In genomic region chr10:91864099-91864498, GRCh38 we compare ENCODE assay signal across 11 cellular contexts. TPM values are rescaled to one million over a fixed set of nuclear protein-coding genes. Genes with fewer than 3 reads are reported as not detected.
A peak's percentile ranks its signal among the peaks of the same experiment; 100 is the strongest.
DNase-seq lines count a peak whose midpoint lies in the region; ATAC-seq and TF ChIP-seq lines count a peak whose summit lies in the region.
"Had no signal": no experiment of that assay in that cellular context is flagged by ENCODE, and none has a peak within 500 bp of the region (broad histone marks: within the 10 kb centered on the region; RNA-seq: fewer than 3 reads in every experiment).

No MANE protein-coding gene starts in this region.

- intact Hi-C loops in activated naive CD4-positive, alpha-beta T cell treated with anti-CD3 and anti-CD28 coated beads for 36 hours (cut with micrococcal nuclease): no loop called here

- peaks cover 13% of the 10 kb centered on the region for H3K36me3 Mint-ChIP-seq in activated naive CD4-positive, alpha-beta T cell treated with anti-CD3 and anti-CD28 coated beads for 36 hours (ENCODE audit: low read depth)

- H3K27me3 Mint-ChIP-seq in activated naive CD4-positive, alpha-beta T cell treated with anti-CD3 and anti-CD28 coated beads for 36 hours (ENCODE audit: low read depth): no peaks in the 10 kb centered on the region

- ATAC-seq in GM21390 (IDR thresholded peaks at IDR 0.05; ENCODE audit: unreplicated experiment) (no peak), SK-N-SH treated with all-trans-retinoic acid at 6 μM for 48 hours (no peak)

- H3K4me3 Mint-ChIP-seq in activated naive CD4-positive, alpha-beta T cell treated with anti-CD3 and anti-CD28 coated beads for 36 hours: no peak overlapping the region

- TF ChIP-seq CTCF in fibroblast of mammary gland (conservative IDR thresholded peaks at IDR 0.05; ENCODE audit: control insufficient read depth, insufficient read depth, low read depth, low read length): no peak

- CTCF ChIA-PET in activated naive CD4-positive, alpha-beta T cell treated with anti-CD3 and anti-CD28 coated beads for 36 hours (lab: Charles Lee): interaction anchor here (0.7 to 2.0 kb wide), 4 partner anchors 9 to 105 kb away, joined by 3 to 7 read pairs (median 6); no protein-coding TSS in a partner anchor

- no peak overlapping the region for H3K4me3 ChIP-seq in fibroblast of mammary gland (ENCODE audit: control insufficient read depth, low read depth, low read length)
- H3K4me3 ChIP-seq: BLaER1 treated with 17β-estradiol and CSF1 and Interleukin-3, amounts not matched to agents 10 nM and 100 nM had no signal

- no peaks in the 10 kb centered on the region for H3K4me1 Mint-ChIP-seq in activated naive CD4-positive, alpha-beta T cell treated with anti-CD3 and anti-CD28 coated beads for 36 hours (ENCODE audit: low read depth)

- H3K27ac Mint-ChIP-seq in activated naive CD4-positive, alpha-beta T cell treated with anti-CD3 and anti-CD28 coated beads for 36 hours: peak overlapping the region; percentile 28

- H3K9me3 Mint-ChIP-seq in activated naive CD4-positive, alpha-beta T cell treated with anti-CD3 and anti-CD28 coated beads for 36 hours: no peaks in the 10 kb centered on the region

- DNase-seq in activated naive CD4-positive, alpha-beta T cell treated with anti-CD3 and anti-CD28 coated beads for 36 hours: no peak
- DNase-seq in activated naive CD4-positive, alpha-beta T cell (lab: John Stamatoyannopoulos, UW): no peak
- DNase-seq in NCI-H69 (lab: John Stamatoyannopoulos, UW): peak; percentile 18
- peak; percentile 7 for DNase-seq in fibroblast of mammary gland (ENCODE audit: low read depth)
- no peak for DNase-seq in SHP77 (lab: John Stamatoyannopoulos, UW)
- no peak for DNase-seq in RPMI8226
- DNase-seq: NCI-H1930, NCI-H82 had no signal

TF ChIP-seq in SK-N-SH treated with all-trans-retinoic acid at 6 μM for 48 hours, 23 proteins besides CTCF, POLR2A, EP300 and RAD21:
- no peak for TF ChIP-seq ARNTL (CRISPR knock-in tag; IDR thresholded peaks at IDR 0.05; ENCODE audit: borderline replicate concordance, low read depth)

RNA-seq across cellular contexts. Expression of gene FGFBP3, which starts 45.2 kb away (rescaled TPM):
- 1 to 10 TPM; 1.2 to 1.6 TPM for total RNA-seq in activated naive CD4-positive, alpha-beta T cell treated with anti-CD3 and anti-CD28 coated beads for 36 hours

RNA-seq across cellular contexts. Expression of gene BTAF1, which starts 59.5 kb away (rescaled TPM):
- 10 to 100 TPM; 42.6 to 43.6 TPM for total RNA-seq in activated naive CD4-positive, alpha-beta T cell treated with anti-CD3 and anti-CD28 coated beads for 36 hours

Comparison
In these comparisons a context has a peak if more than half of its experiments do, and no peak if none do; other contexts are left out.
1. DNase-seq: peak in NCI-H69 (single experiment) and fibroblast of mammary gland (single experiment); none in activated naive CD4-positive, alpha-beta T cell treated with anti-CD3 and anti-CD28 coated beads for 36 hours (single experiment), activated naive CD4-positive, alpha-beta T cell (0 of 4), SHP77 (0 of 2) and RPMI8226 (single experiment).